ENCODE assay signal across 23 cellular contexts in genomic region chr5:36932699-36933098, GRCh38.
"Had no signal": no experiment of that assay in that cellular context is flagged by ENCODE, and none has a peak within 500 bp of the region (broad histone marks: within the 10 kb centered on the region; RNA-seq: fewer than 3 reads in every experiment).

No MANE protein-coding gene starts in this region.

- H3K27me3 ChIP-seq: ovary, right atrium auricular region, spleen, tibial nerve, uterus had no signal

- H3K4me3 ChIP-seq: lower lobe of right lung, ovary, right atrium auricular region, skin epidermis, spleen, tibial nerve, uterus had no signal

- H3K36me3 ChIP-seq: lower lobe of right lung, ovary, right atrium auricular region, spleen, tibial nerve, uterus had no signal

- H3K27ac ChIP-seq: lower lobe of right lung, ovary, right atrium auricular region, skin epidermis, spleen, tibial nerve, uterus had no signal

- ATAC-seq: naive thymus-derived CD8-positive, alpha-beta T cell; sciatic nerve; stimulated activated memory B cell treated with anti-CD40 and anti-IgM and Interleukin-4, amounts not matched to agents 10 μg/mL and 1 μg/mL and 100 μg/mL, for 72 hours; stimulated activated naive CD8-positive, alpha-beta T cell treated with anti-CD3 and anti-CD28 coated beads, Interleukin-15, amount 100 ng/mL, for 72 hours had no signal

- DNase-seq: head of caudate nucleus; hypothalamus; immature natural killer cell; kidney; lower lobe of right lung; mammary epithelial cell; mesenchymal stem cell; naive thymus-derived CD8-positive, alpha-beta T cell; ovary; spleen; stimulated activated CD4-positive, alpha-beta T cell treated with anti-CD3 and anti-CD28 coated beads, Interleukin-1b, Interleukin-23, amount 100 ng/mL, for 48 hours; stimulated activated CD4-positive, alpha-beta T cell treated with anti-CD3 and anti-CD28 coated beads, Interleukin-2, amount 100 ng/mL, for 48 hours; stimulated activated CD4-positive, alpha-beta T cell treated with anti-CD3 and anti-CD28 coated beads, Interleukin-4, amount 100 ng/mL, for 4 hours; stimulated activated CD8-positive, alpha-beta memory T cell treated with anti-CD3 and anti-CD28 coated beads, Interleukin-4, amount 100 ng/mL, for 48 hours; stimulated activated naive CD4-positive, alpha-beta T cell treated with Interleukin-2 at 50 U/mL for 16 hours; stimulated activated naive CD8-positive, alpha-beta T cell treated with anti-CD3 and anti-CD28 coated beads, Interleukin-15, amount 100 ng/mL, for 72 hours; substantia nigra; uterus had no signal

- H3K9me3 ChIP-seq: lower lobe of right lung, ovary, right atrium auricular region, spleen, uterus had no signal
